ENCODE assay signal across 1 cellular context in the genomic region with DNA sequence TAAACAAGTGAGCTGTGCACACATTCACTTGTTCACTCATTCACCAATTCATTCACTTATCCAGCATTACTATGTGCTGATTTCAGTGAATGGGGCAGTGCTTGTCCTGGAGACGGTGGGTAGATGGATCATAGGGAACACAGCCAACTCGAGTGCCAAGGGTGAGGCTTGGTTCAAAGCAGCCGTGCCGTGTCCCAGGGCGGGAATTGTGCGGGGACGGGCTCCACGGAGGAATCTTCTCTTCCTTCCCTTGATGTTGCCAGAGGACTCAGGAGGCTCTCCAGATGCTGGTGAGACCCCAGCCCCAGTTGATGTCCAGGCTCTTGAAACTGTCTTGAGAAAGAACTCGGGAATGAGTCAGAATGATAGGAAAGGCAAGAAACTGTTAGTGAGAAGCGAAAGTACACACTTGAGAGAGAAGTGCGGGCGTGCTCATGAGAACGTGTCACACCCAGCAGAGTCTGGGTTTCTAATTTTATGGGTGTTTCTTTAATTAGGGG.
TF ChIP-seq lines count a peak whose summit lies in the region.

No MANE protein-coding gene starts in this region.

TF ChIP-seq in GM12878, 131 proteins besides CTCF, POLR2A, EP300 and RAD21 (continued from another document):
- peak; percentile 48; the same call in 1 of the 2 replicates for TF ChIP-seq NFIC (IDR thresholded peaks at IDR 0.05; ENCODE audit: low read depth, low read length)
- 0 out of 2 replicates have a peak, but pooled peaks have one; percentile 34 for TF ChIP-seq TCF12 (IDR thresholded peaks at IDR 0.05; ENCODE audit: low read depth, low read length)
- no peak; a peak in 1 of 4 replicates for TF ChIP-seq IKZF2 (IDR thresholded peaks at IDR 0.05)
- TF ChIP-seq JUND (IDR thresholded peaks at IDR 0.05; ENCODE audit: low read depth, low read length): peak; percentile 55; the same call in 1 of the 2 replicates
- peak; percentile 80 for TF ChIP-seq JUNB (IDR thresholded peaks at IDR 0.05)
- no peak for TF ChIP-seq TCF3 (IDR thresholded peaks at IDR 0.05; ENCODE audit: borderline replicate concordance, insufficient read depth, low read depth, low read length)
- 0 out of 2 replicates have a peak, but pooled peaks have one; percentile 16 for TF ChIP-seq RCOR1 (conservative IDR thresholded peaks at IDR 0.05; ENCODE audit: low read depth, low read length)
- TF ChIP-seq CHD2 (IDR thresholded peaks at IDR 0.05; ENCODE audit: borderline replicate concordance, low read depth, low read length): no peak
- TF ChIP-seq BCL11A (IDR thresholded peaks at IDR 0.05; ENCODE audit: low read depth, low read length): peak; percentile 52
- no peak for TF ChIP-seq TBL1XR1 (IDR thresholded peaks at IDR 0.05; ENCODE audit: low read depth, low read length)
- TF ChIP-seq RFX5 (IDR thresholded peaks at IDR 0.05; ENCODE audit: low read depth, low read length): no peak
- no peak for TF ChIP-seq ASH2L (IDR thresholded peaks at IDR 0.05; ENCODE audit: borderline replicate concordance, low read depth)
- TF ChIP-seq BHLHE40 (IDR thresholded peaks at IDR 0.05; ENCODE audit: borderline replicate concordance in 1 of 2, low read depth in 2 of 2, low read length in 1 of 2): peak in 1 of 2 experiments; percentile 44; a peak in 2 of 4 replicates
- TF ChIP-seq MTA2 (IDR thresholded peaks at IDR 0.05; ENCODE audit: low read depth): peak; percentile 87; the same call in 1 of the 2 replicates
- TF ChIP-seq CUX1 (IDR thresholded peaks at IDR 0.05; ENCODE audit: insufficient replicate concordance, low read depth, low read length): peak; percentile 79
- TF ChIP-seq, protein P1, sequence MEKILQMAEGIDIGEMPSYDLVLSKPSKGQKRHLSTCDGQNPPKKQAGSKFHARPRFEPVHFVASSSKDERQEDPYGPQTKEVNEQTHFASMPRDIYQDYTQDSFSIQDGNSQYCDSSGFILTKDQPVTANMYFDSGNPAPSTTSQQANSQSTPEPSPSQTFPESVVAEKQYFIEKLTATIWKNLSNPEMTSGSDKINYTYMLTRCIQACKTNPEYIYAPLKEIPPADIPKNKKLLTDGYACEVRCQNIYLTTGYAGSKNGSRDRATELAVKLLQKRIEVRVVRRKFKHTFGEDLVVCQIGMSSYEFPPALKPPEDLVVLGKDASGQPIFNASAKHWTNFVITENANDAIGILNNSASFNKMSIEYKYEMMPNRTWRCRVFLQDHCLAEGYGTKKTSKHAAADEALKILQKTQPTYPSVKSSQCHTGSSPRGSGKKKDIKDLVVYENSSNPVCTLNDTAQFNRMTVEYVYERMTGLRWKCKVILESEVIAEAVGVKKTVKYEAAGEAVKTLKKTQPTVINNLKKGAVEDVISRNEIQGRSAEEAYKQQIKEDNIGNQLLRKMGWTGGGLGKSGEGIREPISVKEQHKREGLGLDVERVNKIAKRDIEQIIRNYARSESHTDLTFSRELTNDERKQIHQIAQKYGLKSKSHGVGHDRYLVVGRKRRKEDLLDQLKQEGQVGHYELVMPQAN (conservative IDR thresholded peaks at IDR 0.05): no peak
- peak; percentile 32; the same call in 1 of the 2 replicates for TF ChIP-seq MXI1 (IDR thresholded peaks at IDR 0.05; ENCODE audit: low read depth, low read length)
- TF ChIP-seq IRF4 (IDR thresholded peaks at IDR 0.05; ENCODE audit: low read depth, low read length): peak; percentile 77
- peak; percentile 38; the same call in 1 of the 2 replicates for TF ChIP-seq EED (IDR thresholded peaks at IDR 0.05; ENCODE audit: low read depth)
- TF ChIP-seq CREM (IDR thresholded peaks at IDR 0.05; ENCODE audit: low read depth): 0 out of 2 replicates have a peak, but pooled peaks have one; percentile 22
- TF ChIP-seq ZNF24 (IDR thresholded peaks at IDR 0.05): peak; percentile 78
- TF ChIP-seq HDAC2 (IDR thresholded peaks at IDR 0.05): no peak
- TF ChIP-seq BCL3 (IDR thresholded peaks at IDR 0.05; ENCODE audit: borderline replicate concordance, insufficient read depth, low read depth, low read length, poor library complexity, severe bottlenecking): peak; percentile 59
- TF ChIP-seq KAT2A (conservative IDR thresholded peaks at IDR 0.05; ENCODE audit: control insufficient read depth, low read depth, low read length): no peak
- peak; percentile 74; the same call in 1 of the 2 replicates for TF ChIP-seq MLLT1 (IDR thresholded peaks at IDR 0.05)
TF ChIP-seq in GM12878: peak in this region for 18.
